2 cellular contexts compared by ENCODE assay signal in genomic region chr1:47002211-47002610, GRCh38.
TF ChIP-seq lines count a peak whose summit lies in the region.

No MANE protein-coding gene starts in this region.

TF ChIP-seq in K562, 482 proteins besides CTCF, POLR2A, EP300 and RAD21 (continued from another document):
- TF ChIP-seq PKNOX1 (IDR thresholded peaks at IDR 0.05) (peak; percentile 89), MTA2 (IDR thresholded peaks at IDR 0.05; ENCODE audit: low read depth) (no peak), ZNF77 (CRISPR knock-in tag; IDR thresholded peaks at IDR 0.05) (no peak), MEIS2 (IDR thresholded peaks at IDR 0.05; ENCODE audit: partially characterized antibody) (peak; percentile 10), KLF6 (CRISPR knock-in tag; IDR thresholded peaks at IDR 0.05; ENCODE audit: borderline replicate concordance) (no peak), PBX2 (CRISPR knock-in tag; IDR thresholded peaks at IDR 0.05; ENCODE audit: low read depth) (0 out of 2 replicates have a peak, but pooled peaks have one; percentile 25), PBX2 (tag; conservative IDR thresholded peaks at IDR 0.05; ENCODE audit: low read depth) (0 out of 2 replicates have a peak, but pooled peaks have one; percentile 34)
TF ChIP-seq in K562: peak in this region for 3.

TF ChIP-seq in neural cell, 6 proteins besides CTCF, POLR2A, EP300 and RAD21:
- TF ChIP-seq REST (IDR thresholded peaks at IDR 0.05; ENCODE audit: borderline replicate concordance), result no peak
- no peak for TF ChIP-seq EZH2 (IDR thresholded peaks at IDR 0.05; ENCODE audit: borderline replicate concordance, insufficient read depth, low read length, poor library complexity, severe bottlenecking)
- no peak for TF ChIP-seq POLR2AphosphoS5 (IDR thresholded peaks at IDR 0.05)
- no peak for TF ChIP-seq SMC3 (conservative IDR thresholded peaks at IDR 0.05; ENCODE audit: poor library complexity)
- no peak for TF ChIP-seq MXI1 (conservative IDR thresholded peaks at IDR 0.05; ENCODE audit: poor library complexity, severe bottlenecking)
- no peak for TF ChIP-seq TAF1 (IDR thresholded peaks at IDR 0.05; ENCODE audit: low read depth)
